Comparison of ENCODE assay signal across 9 cellular contexts in genomic region chr2:205908491-205909193, GRCh38.
"Had no signal": no experiment of that assay in that cellular context is flagged by ENCODE, and none has a peak within 500 bp of the region (broad histone marks: within the 10 kb centered on the region; RNA-seq: fewer than 3 reads in every experiment).

No MANE protein-coding gene starts in this region.

- H2AFZ ChIP-seq: parathyroid adenoma had no signal

- H3K36me3 ChIP-seq: gastroesophageal sphincter, tibial artery had no signal

- H3K27me3 ChIP-seq: gastroesophageal sphincter had no signal

- H3K4me1 ChIP-seq: parathyroid adenoma, tibial artery had no signal

- H3K4me3 ChIP-seq: coronary artery, gastroesophageal sphincter, tibial artery had no signal

- H3K79me2 ChIP-seq: parathyroid adenoma had no signal

- H3K9me3 ChIP-seq: gastroesophageal sphincter, tibial artery had no signal

- DNase-seq: activated CD4-positive, alpha-beta memory T cell treated with anti-CD3 and anti-CD28 coated beads for 36 hours; activated T-cell treated with anti-CD3 and anti-CD28 coated beads, Interleukin-2, amount 50 U/mL, for 48 hours; effector CD4-positive, alpha-beta T cell; kidney; T-helper 9 cell; tibial artery had no signal

- H3K27ac ChIP-seq: coronary artery, gastroesophageal sphincter, parathyroid adenoma, tibial artery had no signal
